12 cellular contexts compared by ENCODE assay signal in genomic region chr6:22877946-22878705, GRCh38.
A peak's percentile ranks its signal among the peaks of the same experiment; 100 is the strongest.
DNase-seq lines count a peak whose midpoint lies in the region; ATAC-seq, FAIRE-seq and TF ChIP-seq lines count a peak whose summit lies in the region.
"Had no signal": no experiment of that assay in that cellular context is flagged by ENCODE, and none has a peak within 500 bp of the region (broad histone marks: within the 10 kb centered on the region; RNA-seq: fewer than 3 reads in every experiment).

No MANE protein-coding gene starts in this region.

- H3K36me3 ChIP-seq in H1 (ENCODE audit: control insufficient read depth in 2 of 4, insufficient read depth in 4 of 4, low read length in 3 of 4), result 0 out of 8 replicates have a peak, but pooled peaks cover 0 to 3% (median 0%) of the 10 kb centered on the region in 4 experiments

- H4K5ac ChIP-seq in H1 (ENCODE audit: insufficient read length, low read depth, low read length), result no peak overlapping the region

- H2AFZ ChIP-seq in H1 (ENCODE audit: low read length), result no peak overlapping the region

- peak in 1 of 2 experiments; percentile 28; a peak in 1 of 3 replicates for TF ChIP-seq EP300 in H1 (IDR thresholded peaks at IDR 0.05; ENCODE audit: borderline replicate concordance in 1 of 2, low read depth in 2 of 2, low read length in 2 of 2)

- H2BK120ac ChIP-seq in H1 (replicated peaks; ENCODE audit: low read depth, low read length), result no peak overlapping the region

- DNase-seq in HFFc6 (peak; percentile 82), H1 (ENCODE audit: low read depth in 1 of 2, low spot score in 2 of 2) (peak in 1 of 2 experiments; percentile 59), kidney glomerular epithelial cell (lab: John Stamatoyannopoulos, UW) (peak; percentile 30), SW 1271 (lab: John Stamatoyannopoulos, UW) (no peak)
- no peak for DNase-seq in stimulated activated CD8-positive, alpha-beta memory T cell treated with anti-CD3 and anti-CD28 coated beads, Interleukin-4, amount 100 ng/mL, for 48 hours
- no peak for DNase-seq in stimulated activated naive B cell treated with anti-CD40 and anti-IgM and Interleukin-4, amounts not matched to agents 10 μg/mL and 1 μg/mL and 100 μg/mL, for 72 hours
- no peak for DNase-seq in stimulated activated CD4-positive, alpha-beta T cell treated with anti-CD3 and anti-CD28 coated beads, Interleukin-1b, Interleukin-23, amount 100 ng/mL, for 48 hours
- DNase-seq: DND-41; MV-4-11; stimulated activated CD4-positive, alpha-beta T cell treated with anti-CD3 and anti-CD28 coated beads, Interleukin-15, amount 100 ng/mL, for 24 hours had no signal

- TF ChIP-seq CTCF in HFFc6 (IDR thresholded peaks at IDR 0.05), result no peak
- TF ChIP-seq CTCF in H1 (IDR thresholded peaks at IDR 0.05; ENCODE audit: control extremely low read depth in 1 of 3, insufficient read depth in 1 of 3, low read depth in 1 of 3, low read length in 3 of 3), result no peak

- no peak overlapping the region for H3K56ac ChIP-seq in H1 (replicated peaks; ENCODE audit: insufficient read length, low read depth, low read length)

- no peaks in the 10 kb centered on the region for H3K27me3 ChIP-seq in H1 (replicated peaks in 1 of 4; ENCODE audit: control insufficient read depth in 3 of 4, extremely low read depth in 1 of 4, insufficient read depth in 3 of 4, low read length in 3 of 4)

- CTCF ChIA-PET in H1 (lab: Charles Lee; ENCODE audit: partially characterized antibody), result interaction anchor here (1.0 to 1.4 kb wide), 2 partner anchors 28 to 49 kb away, joined by 3 to 5 read pairs; no protein-coding TSS in a partner anchor

- FAIRE-seq in H1 (lab: Jason Lieb, UNC), result peak; percentile 85

- H3K79me1 ChIP-seq in H1 (ENCODE audit: low read depth, low read length), result no peaks in the 10 kb centered on the region

- H3K14ac ChIP-seq in H1 (ENCODE audit: insufficient read length), result no peak overlapping the region

- no peaks in the 10 kb centered on the region for H4K20me1 ChIP-seq in H1 (replicated peaks in 1 of 2; ENCODE audit: control insufficient read depth in 1 of 2, insufficient read depth in 2 of 2, low read length in 2 of 2)

- TF ChIP-seq RAD21 in H1 (IDR thresholded peaks at IDR 0.05 in 1 of 2, conservative IDR thresholded peaks at IDR 0.05 in 1 of 2; ENCODE audit: low read depth in 2 of 2, low read length in 2 of 2), result no peak

- H4K91ac ChIP-seq in H1 (replicated peaks; ENCODE audit: insufficient read length, low read length), result no peak overlapping the region

- H2AK5ac ChIP-seq in H1 (ENCODE audit: low read depth, low read length), result no peak overlapping the region

- peak overlapping the region in 1 of 4 experiments; percentile 34; a peak in 1 of 8 replicates for H3K4me3 ChIP-seq in H1 (ENCODE audit: extremely low read depth in 1 of 4, insufficient read depth in 2 of 4, low read depth in 3 of 4, low read length in 4 of 4)
- H3K4me3 ChIP-seq: coronary artery had no signal

- peak overlapping the region; percentile 44 to 51; a peak in 3 of 4 replicates for H3K4me2 ChIP-seq in H1 (ENCODE audit: insufficient read depth in 1 of 2, low read depth in 2 of 2, low read length in 2 of 2)

- POLR2A ChIA-PET in H1 (lab: Charles Lee; ENCODE audit: partially characterized antibody), result interaction anchor here (1.8 kb wide), 1 partner anchor 13 kb away, joined by 6 read pairs; no protein-coding TSS in a partner anchor

- no peak for ATAC-seq in stimulated activated naive B cell treated with anti-CD40 and anti-IgM and Interleukin-4, amounts not matched to agents 10 μg/mL and 1 μg/mL and 100 μg/mL, for 72 hours (replicated peaks)
- ATAC-seq: stimulated activated memory B cell treated with anti-CD40 and anti-IgM and Interleukin-4, amounts not matched to agents 10 μg/mL and 1 μg/mL and 100 μg/mL, for 72 hours had no signal

- peak overlapping the region; percentile 60 for H3K27ac Mint-ChIP-seq in HFFc6
- no peak overlapping the region for H3K27ac Mint-ChIP-seq in stimulated activated naive B cell treated with anti-CD40 and anti-IgM and Interleukin-4, amounts not matched to agents 10 μg/mL and 1 μg/mL and 100 μg/mL, for 72 hours
- H3K27ac Mint-ChIP-seq: stimulated activated memory B cell treated with anti-CD40 and anti-IgM and Interleukin-4, amounts not matched to agents 10 μg/mL and 1 μg/mL and 100 μg/mL, for 72 hours had no signal

- H3K9me3 ChIP-seq in H1 (ENCODE audit: insufficient read depth in 2 of 2, low read depth in 1 of 2, low read length in 1 of 2), result 0 out of 4 replicates have a peak, but pooled peaks cover 0 to 5% of the 10 kb centered on the region in 2 experiments

- H2BK12ac ChIP-seq in H1 (ENCODE audit: low read depth, low read length), result no peak overlapping the region

- no peak overlapping the region for H3K4ac ChIP-seq in H1 (replicated peaks; ENCODE audit: insufficient read length, low read depth, low read length)

- H3K9me3 Mint-ChIP-seq in HFFc6, result no peaks in the 10 kb centered on the region
- H3K9me3 Mint-ChIP-seq in stimulated activated naive B cell treated with anti-CD40 and anti-IgM and Interleukin-4, amounts not matched to agents 10 μg/mL and 1 μg/mL and 100 μg/mL, for 72 hours, result peaks cover 0 to 2% of the 10 kb centered on the region in 2 donors

- H2BK20ac ChIP-seq in H1 (ENCODE audit: low read length), result no peak overlapping the region

- TF ChIP-seq POLR2A in H1 (IDR thresholded peaks at IDR 0.05; ENCODE audit: control extremely low read depth in 1 of 2, low read depth in 2 of 2, low read length in 2 of 2), result peak in 1 of 2 experiments; percentile 29; a peak in 1 of 3 replicates

- no peaks in the 10 kb centered on the region for H3K36me3 Mint-ChIP-seq in HFFc6 (ENCODE audit: low read depth)
- H3K36me3 Mint-ChIP-seq in stimulated activated naive B cell treated with anti-CD40 and anti-IgM and Interleukin-4, amounts not matched to agents 10 μg/mL and 1 μg/mL and 100 μg/mL, for 72 hours, result no peaks in the 10 kb centered on the region
- H3K36me3 Mint-ChIP-seq: stimulated activated memory B cell treated with anti-CD40 and anti-IgM and Interleukin-4, amounts not matched to agents 10 μg/mL and 1 μg/mL and 100 μg/mL, for 72 hours had no signal

- H3K18ac ChIP-seq in H1 (ENCODE audit: extremely low read depth, low read length), result 0 out of 2 replicates have a peak overlapping the region, but pooled peaks have one; percentile 9

- no peaks in the 10 kb centered on the region for H3K79me2 ChIP-seq in H1 (ENCODE audit: control insufficient read depth in 1 of 2, insufficient read depth in 2 of 2, low read length in 2 of 2)

- no peak overlapping the region for H4K8ac ChIP-seq in H1 (ENCODE audit: extremely low read depth, insufficient read depth, low read length)

- peaks cover 74% of the 10 kb centered on the region for H3K4me1 Mint-ChIP-seq in HFFc6 (ENCODE audit: low read depth)
- no peaks in the 10 kb centered on the region for H3K4me1 Mint-ChIP-seq in stimulated activated naive B cell treated with anti-CD40 and anti-IgM and Interleukin-4, amounts not matched to agents 10 μg/mL and 1 μg/mL and 100 μg/mL, for 72 hours
- H3K4me1 Mint-ChIP-seq: stimulated activated memory B cell treated with anti-CD40 and anti-IgM and Interleukin-4, amounts not matched to agents 10 μg/mL and 1 μg/mL and 100 μg/mL, for 72 hours had no signal

- H3K9ac ChIP-seq in H1 (replicated peaks in 1 of 4; ENCODE audit: extremely low read depth in 1 of 4, low read depth in 3 of 4, low read length in 3 of 4), result peak overlapping the region in 1 of 4 experiments; percentile 34; a peak in 1 of 7 replicates

- peaks cover 0 to 19% (median 6%) of the 10 kb centered on the region in 4 experiments; a peak in 4 of 7 replicates for H3K4me1 ChIP-seq in H1 (replicated peaks in 1 of 4; ENCODE audit: control insufficient read depth in 3 of 4, insufficient read depth in 4 of 4, low read length in 3 of 4)

- no peak overlapping the region for H3K23ac ChIP-seq in H1 (ENCODE audit: insufficient read length)

- 9% methylated on average over 5 of the region's 5 CpGs; no CpG with 5 or more reads in 1 of the 2 experiments for WGBS in H1 (ENCODE audit: extremely low coverage in 1 of 2, insufficient coverage in 1 of 2, insufficient read length in 1 of 2, insufficient replicate concordance in 2 of 2, low coverage in 1 of 2, low lambda C conversion rate in 2 of 2, missing lambda C conversion rate in 1 of 2), 2 experiments

- peak overlapping the region; percentile 61; the same call in 1 of the 2 replicates for H3K27ac ChIP-seq in H1 (ENCODE audit: low read depth, low read length)

- H3K4me3 Mint-ChIP-seq in HFFc6, result no peak overlapping the region
- no peak overlapping the region for H3K4me3 Mint-ChIP-seq in stimulated activated naive B cell treated with anti-CD40 and anti-IgM and Interleukin-4, amounts not matched to agents 10 μg/mL and 1 μg/mL and 100 μg/mL, for 72 hours
- H3K4me3 Mint-ChIP-seq: stimulated activated memory B cell treated with anti-CD40 and anti-IgM and Interleukin-4, amounts not matched to agents 10 μg/mL and 1 μg/mL and 100 μg/mL, for 72 hours had no signal

- H2BK5ac ChIP-seq in H1 (ENCODE audit: low read depth, low read length), result 0 out of 2 replicates have a peak overlapping the region, but pooled peaks have one; percentile 12

- no peaks in the 10 kb centered on the region for H3K23me2 ChIP-seq in H1 (ENCODE audit: low read depth, low read length)

- no peak overlapping the region for H2BK15ac ChIP-seq in H1 (ENCODE audit: low read length)

- H3K27me3 Mint-ChIP-seq in HFFc6 (ENCODE audit: insufficient read depth), result no peaks in the 10 kb centered on the region
- H3K27me3 Mint-ChIP-seq in stimulated activated naive B cell treated with anti-CD40 and anti-IgM and Interleukin-4, amounts not matched to agents 10 μg/mL and 1 μg/mL and 100 μg/mL, for 72 hours, result no peaks in the 10 kb centered on the region
- H3K27me3 Mint-ChIP-seq: stimulated activated memory B cell treated with anti-CD40 and anti-IgM and Interleukin-4, amounts not matched to agents 10 μg/mL and 1 μg/mL and 100 μg/mL, for 72 hours had no signal

TF ChIP-seq in H1, 55 proteins besides CTCF, POLR2A, EP300 and RAD21 (continues in another document):
- TF ChIP-seq PHF8 (conservative IDR thresholded peaks at IDR 0.05; ENCODE audit: low read depth, low read length) (no peak), SIX5 (IDR thresholded peaks at IDR 0.05; ENCODE audit: low read depth, low read length) (no peak), CREB1 (IDR thresholded peaks at IDR 0.05) (no peak), TBP (IDR thresholded peaks at IDR 0.05; ENCODE audit: low read depth, low read length) (0 out of 2 replicates have a peak, but pooled peaks have one; percentile 41), HDAC6 (IDR thresholded peaks at IDR 0.05; ENCODE audit: low read depth, low read length) (no peak), BACH1 (IDR thresholded peaks at IDR 0.05; ENCODE audit: low read length) (no peak), GABPA (IDR thresholded peaks at IDR 0.05; ENCODE audit: borderline replicate concordance, insufficient read depth, low read length) (no peak), POU5F1 (IDR thresholded peaks at IDR 0.05; ENCODE audit: low read depth, low read length) (0 out of 2 replicates have a peak, but pooled peaks have one; percentile 42), TEAD4 (IDR thresholded peaks at IDR 0.05; ENCODE audit: low read depth, low read length) (peak; percentile 96)

Comparison
In these comparisons a context has a peak if more than half of its experiments do, and no peak if none do; other contexts are left out.
1. DNase-seq: peak in HFFc6 (single experiment) and kidney glomerular epithelial cell (single experiment); none in stimulated activated CD8-positive, alpha-beta memory T cell treated with anti-CD3 and anti-CD28 coated beads, Interleukin-4, amount 100 ng/mL, for 48 hours (single experiment), SW 1271 (0 of 2), stimulated activated naive B cell treated with anti-CD40 and anti-IgM and Interleukin-4, amounts not matched to agents 10 μg/mL and 1 μg/mL and 100 μg/mL, for 72 hours (single experiment) and stimulated activated CD4-positive, alpha-beta T cell treated with anti-CD3 and anti-CD28 coated beads, Interleukin-1b, Interleukin-23, amount 100 ng/mL, for 48 hours (single experiment).